10 cellular contexts compared by ENCODE assay signal in genomic region chr3:10195692-10196091, GRCh38. TPM values are rescaled to one million over a fixed set of nuclear protein-coding genes. Genes with fewer than 3 reads are reported as not detected.
DNase-seq lines count a peak whose midpoint lies in the region; ATAC-seq, FAIRE-seq and TF ChIP-seq lines count a peak whose summit lies in the region.
"Had no signal": no experiment of that assay in that cellular context is flagged by ENCODE, and none has a peak within 500 bp of the region (broad histone marks: within the 10 kb centered on the region; RNA-seq: fewer than 3 reads in every experiment).

No MANE protein-coding gene starts in this region.

- BruUV-seq in Panc1 (replicated peaks; lab: Mats Ljungman, UMichigan) = no TSS peak

- no peak overlapping the region for H3K23ac ChIP-seq in H1 (ENCODE audit: insufficient read length)

- no peak overlapping the region for H3K4me3 ChIP-seq in CD4-positive, alpha-beta memory T cell (ENCODE audit: low read length in 2 of 2)
- H3K4me3 ChIP-seq in Panc1 (ENCODE audit: low read depth in 2 of 2, low read length in 2 of 2) (no peak overlapping the region), H1 (ENCODE audit: extremely low read depth in 1 of 4, insufficient read depth in 2 of 4, low read depth in 3 of 4, low read length in 4 of 4) (no peak overlapping the region), skeletal muscle tissue (ENCODE audit: low read length in 3 of 3) (peak overlapping the region in 1 of 3 donors; percentile 19)

- H2AK5ac ChIP-seq in H1 (ENCODE audit: low read depth, low read length) = no peak overlapping the region

- H3K4me2 ChIP-seq in H1 (ENCODE audit: insufficient read depth in 1 of 2, low read depth in 2 of 2, low read length in 2 of 2) = no peak overlapping the region

- peaks cover 2 to 8% of the 10 kb centered on the region in 2 donors for H3K36me3 Mint-ChIP-seq in CD4-positive, alpha-beta memory T cell

- H3K9ac ChIP-seq in H1 (replicated peaks in 1 of 4; ENCODE audit: extremely low read depth in 1 of 4, low read depth in 3 of 4, low read length in 3 of 4) (no peak overlapping the region), skeletal muscle tissue (ENCODE audit: low read depth in 1 of 3, low read length in 3 of 3) (peak overlapping the region in 2 of 3 donors; percentile 25 to 64)

- peak overlapping the region; percentile 98 to 100 (median 99) for H3K27ac Mint-ChIP-seq in CD4-positive, alpha-beta memory T cell
- H3K27ac Mint-ChIP-seq: endodermal cell had no signal

- H3K36me3 ChIP-seq in CD4-positive, alpha-beta memory T cell (ENCODE audit: insufficient read depth, low read length) = no peaks in the 10 kb centered on the region
- H3K36me3 ChIP-seq in Panc1 (ENCODE audit: control insufficient read depth, insufficient read depth, low read length) = no peaks in the 10 kb centered on the region
- no peaks in the 10 kb centered on the region for H3K36me3 ChIP-seq in H1 (ENCODE audit: control insufficient read depth in 2 of 4, insufficient read depth in 4 of 4, low read length in 3 of 4)
- H3K36me3 ChIP-seq in skeletal muscle tissue (ENCODE audit: control insufficient read depth in 3 of 3, insufficient read depth in 3 of 3, low read length in 3 of 3) = peaks cover 0 to 6% (median 0%) of the 10 kb centered on the region in 3 donors

- no peaks in the 10 kb centered on the region for H3K9me3 Mint-ChIP-seq in CD4-positive, alpha-beta memory T cell
- H3K9me3 Mint-ChIP-seq: endodermal cell had no signal

- in situ Hi-C loops in Panc1 (cut with HindIII; ENCODE audit: low pct_unique_long_range_greater_than_20kb, low sequenced_read_pairs) = no loop called here

- H3K27me3 ChIP-seq in CD4-positive, alpha-beta memory T cell (ENCODE audit: insufficient read depth, low read length) = no peaks in the 10 kb centered on the region
- H3K27me3 ChIP-seq in Panc1 (ENCODE audit: control insufficient read depth, insufficient read depth, low read length) (no peaks in the 10 kb centered on the region), H1 (replicated peaks in 1 of 4; ENCODE audit: control insufficient read depth in 3 of 4, extremely low read depth in 1 of 4, insufficient read depth in 3 of 4, low read length in 3 of 4) (no peaks in the 10 kb centered on the region), skeletal muscle tissue (ENCODE audit: control insufficient read depth in 3 of 3, insufficient read depth in 3 of 3, low read length in 3 of 3) (no peaks in the 10 kb centered on the region)

- H3K9me3 ChIP-seq in CD4-positive, alpha-beta memory T cell (ENCODE audit: control insufficient read depth in 1 of 2, low read length in 2 of 2) = no peaks in the 10 kb centered on the region
- H3K9me3 ChIP-seq in Panc1 (ENCODE audit: control insufficient read depth, insufficient read depth, low read depth, low read length) = no peaks in the 10 kb centered on the region
- H3K9me3 ChIP-seq in H1 (ENCODE audit: insufficient read depth in 2 of 2, low read depth in 1 of 2, low read length in 1 of 2) = no peaks in the 10 kb centered on the region
- no peaks in the 10 kb centered on the region for H3K9me3 ChIP-seq in skeletal muscle tissue (ENCODE audit: control insufficient read depth in 3 of 3, low read length in 3 of 3)

- CTCF ChIA-PET in CD4-positive, alpha-beta memory T cell (lab: Charles Lee; ENCODE audit: partially characterized antibody) = interaction anchor here (2.0 to 2.7 kb wide), 3 partner anchors 10 to 32 kb away, joined by 4 to 14 read pairs (median 7); no protein-coding TSS in a partner anchor
- CTCF ChIA-PET in Panc1 (lab: Charles Lee) = no interaction called here
- CTCF ChIA-PET in H1 (lab: Charles Lee; ENCODE audit: partially characterized antibody) = interaction anchor here (1.2 to 6.3 kb wide), 5 partner anchors 10 to 144 kb away, joined by 3 to 38 read pairs (median 9); partner anchors contain the start of gene IRAK2

- no peak overlapping the region for H2AFZ ChIP-seq in H1 (ENCODE audit: low read length)

- H3K79me1 ChIP-seq in H1 (ENCODE audit: low read depth, low read length) = no peaks in the 10 kb centered on the region

- no peaks in the 10 kb centered on the region for H4K20me1 ChIP-seq in H1 (replicated peaks in 1 of 2; ENCODE audit: control insufficient read depth in 1 of 2, insufficient read depth in 2 of 2, low read length in 2 of 2)

- no peak overlapping the region for H3K56ac ChIP-seq in H1 (replicated peaks; ENCODE audit: insufficient read length, low read depth, low read length)

- H4K91ac ChIP-seq in H1 (replicated peaks; ENCODE audit: insufficient read length, low read length) = no peak overlapping the region

- peaks cover 2% of the 10 kb centered on the region; the same call in 1 of the 2 replicates for H3K23me2 ChIP-seq in H1 (ENCODE audit: low read depth, low read length)

- no peak overlapping the region for H2BK5ac ChIP-seq in H1 (ENCODE audit: low read depth, low read length)

- intact Hi-C loops in CD4-positive, alpha-beta memory T cell (cut with micrococcal nuclease) = loop anchor here (2.0 kb wide), 1 partner anchor 31 kb away; the partner anchor contains the start of gene IRAK2
- intact Hi-C loops in Panc1 (cut with micrococcal nuclease; ENCODE audit: unreplicated experiment) = no loop called here

- FAIRE-seq in H1 (lab: Jason Lieb, UNC) = no peak

- H3K14ac ChIP-seq in H1 (ENCODE audit: insufficient read length) = no peak overlapping the region

- H2BK120ac ChIP-seq in H1 (replicated peaks; ENCODE audit: low read depth, low read length) = no peak overlapping the region

- H3K4me1 Mint-ChIP-seq in CD4-positive, alpha-beta memory T cell = peaks cover 62 to 91% (median 76%) of the 10 kb centered on the region in 4 donors

- POLR2A ChIA-PET in CD4-positive, alpha-beta memory T cell (lab: Charles Lee; ENCODE audit: partially characterized antibody) = interaction anchor here (1.2 to 9.0 kb wide), 6 partner anchors 10 to 53 kb away, joined by 4 to 80 read pairs (median 22); partner anchors contain the start of genes IRAK2, TATDN2 and VHL
- POLR2A ChIA-PET in Panc1 (lab: Charles Lee) (no interaction called here), H1 (lab: Charles Lee; ENCODE audit: partially characterized antibody) (interaction anchor here (1.3 kb wide), 1 partner anchor 52 kb away, joined by 3 read pairs; the partner anchor contains the start of gene TATDN2)

- H4K8ac ChIP-seq in H1 (ENCODE audit: extremely low read depth, insufficient read depth, low read length) = peak overlapping the region; percentile 45; the same call in 1 of the 2 replicates

- no peak overlapping the region for H3K18ac ChIP-seq in H1 (ENCODE audit: extremely low read depth, low read length)

- TF ChIP-seq EP300 in H1 (IDR thresholded peaks at IDR 0.05; ENCODE audit: borderline replicate concordance in 1 of 2, low read depth in 2 of 2, low read length in 2 of 2) = no peak

- no peak overlapping the region for H2BK20ac ChIP-seq in H1 (ENCODE audit: low read length)

- H3K79me2 ChIP-seq in H1 (ENCODE audit: control insufficient read depth in 1 of 2, insufficient read depth in 2 of 2, low read length in 2 of 2) = no peaks in the 10 kb centered on the region

- H3K4me1 ChIP-seq in CD4-positive, alpha-beta memory T cell (ENCODE audit: insufficient read depth, low read length) = peaks cover 96% of the 10 kb centered on the region
- H3K4me1 ChIP-seq in Panc1 (ENCODE audit: control insufficient read depth, insufficient read depth, low read length) = peaks cover 78% of the 10 kb centered on the region
- peaks cover 0 to 7% (median 0%) of the 10 kb centered on the region in 4 experiments; a peak in 1 of 7 replicates for H3K4me1 ChIP-seq in H1 (replicated peaks in 1 of 4; ENCODE audit: control insufficient read depth in 3 of 4, insufficient read depth in 4 of 4, low read length in 3 of 4)
- H3K4me1 ChIP-seq in skeletal muscle tissue (ENCODE audit: control insufficient read depth in 3 of 3, insufficient read depth in 3 of 3, low read length in 3 of 3) = peaks cover 46 to 76% (median 65%) of the 10 kb centered on the region in 3 donors

- H3K27me3 Mint-ChIP-seq in CD4-positive, alpha-beta memory T cell = no peaks in the 10 kb centered on the region

- peak overlapping the region in 6 of 8 donors; percentile 3 to 89 (median 84) for H3K4me3 Mint-ChIP-seq in CD4-positive, alpha-beta memory T cell
- H3K4me3 Mint-ChIP-seq: endodermal cell had no signal

- no peak overlapping the region for H4K5ac ChIP-seq in H1 (ENCODE audit: insufficient read length, low read depth, low read length)

- no peak for TF ChIP-seq RAD21 in H1 (IDR thresholded peaks at IDR 0.05 in 1 of 2, conservative IDR thresholded peaks at IDR 0.05 in 1 of 2; ENCODE audit: low read depth in 2 of 2, low read length in 2 of 2)

- H3K4ac ChIP-seq in H1 (replicated peaks; ENCODE audit: insufficient read length, low read depth, low read length) = no peak overlapping the region

- ATAC-seq in Panc1 = no peak
- no peak for ATAC-seq in HG02759 (IDR thresholded peaks at IDR 0.05; ENCODE audit: unreplicated experiment)
- no peak for ATAC-seq in GM18907 (IDR thresholded peaks at IDR 0.05; ENCODE audit: unreplicated experiment)
- no peak for ATAC-seq in HG03097 (IDR thresholded peaks at IDR 0.05; ENCODE audit: low FRiP score, unreplicated experiment)

- H2BK12ac ChIP-seq in H1 (ENCODE audit: low read depth, low read length) = no peak overlapping the region

- TF ChIP-seq POLR2A in H1 (IDR thresholded peaks at IDR 0.05; ENCODE audit: control extremely low read depth in 1 of 2, low read depth in 2 of 2, low read length in 2 of 2) = no peak

- no peak for DNase-seq in CD4-positive, alpha-beta memory T cell
- DNase-seq in Panc1 (ENCODE audit: low read depth, low spot score) (no peak), H1 (ENCODE audit: low read depth in 1 of 2, low spot score in 2 of 2) (no peak), AML-193 (lab: John Stamatoyannopoulos, UW) (no peak)
- DNase-seq: endodermal cell, NCI-H2081 treated with DMSO at 0.1 percent for 48 hours had no signal

- peak overlapping the region; percentile 81; the same call in 1 of the 2 replicates for H2BK15ac ChIP-seq in H1 (ENCODE audit: low read length)

- H3K27ac ChIP-seq in CD4-positive, alpha-beta memory T cell (ENCODE audit: low read depth, low read length) = peak overlapping the region; percentile 87
- H3K27ac ChIP-seq in Panc1 (ENCODE audit: low read length) (peak overlapping the region; percentile 93), H1 (ENCODE audit: low read depth, low read length) (no peak overlapping the region), skeletal muscle tissue (ENCODE audit: low read depth, low read length) (peak overlapping the region; percentile 97)

- TF ChIP-seq CTCF in Panc1 (IDR thresholded peaks at IDR 0.05) (no peak), H1 (IDR thresholded peaks at IDR 0.05; ENCODE audit: control extremely low read depth in 1 of 3, insufficient read depth in 1 of 3, low read depth in 1 of 3, low read length in 3 of 3) (no peak)

- WGBS in H1 (ENCODE audit: extremely low coverage in 1 of 2, insufficient coverage in 1 of 2, insufficient read length in 1 of 2, insufficient replicate concordance in 2 of 2, low coverage in 1 of 2, low lambda C conversion rate in 2 of 2, missing lambda C conversion rate in 1 of 2), 2 experiments = 89% methylated on average over 8 of the region's 8 CpGs; no CpG with 5 or more reads in 1 of the 2 experiments

RNA-seq across cellular contexts. Expression of gene IRAK2, which starts 31.0 kb away (rescaled TPM):
- 1 to 10 TPM; 4.8 to 5.3 TPM for total RNA-seq in CD4-positive, alpha-beta memory T cell
- 1 to 10 TPM; 4.4 to 5.8 TPM for polyA plus RNA-seq in CD4-positive, alpha-beta memory T cell
- total RNA-seq in Panc1 (2021; ENCODE audit: unreplicated experiment) (25.1 TPM), skeletal muscle tissue (1.6 TPM)
- polyA plus RNA-seq in Panc1 (2012; ENCODE audit: insufficient read length) = 15.8 TPM
- 1.3 and 1.5 TPM in 2 replicates for total RNA-seq in H1 (2021; fragmentation: NEBNext Ultra II Directional; extraction: Animal tissue kit (Norgen Biotek cat#: 25700))
- polyA plus RNA-seq in H1 (2011; rRNA removed) = 1.5 TPM in 2 replicates
- 1.4 TPM for polyA plus RNA-seq in H1 (2011; cell fraction: cytosol; rRNA removed)
- 1.4 TPM for polyA plus RNA-seq in H1 (2011; cell fraction: nucleus; rRNA removed)
- polyA plus RNA-seq in H1 (2012, experiment 1 of 2) = 0.84 to 1.4 TPM (median 0.98 TPM) in 4 replicates
- 0.89 TPM for polyA plus RNA-seq in H1 (2012, experiment 2 of 2)
- 0.61 TPM for polyA plus RNA-seq in H1 (2013, experiment 1 of 2)
- polyA plus RNA-seq in H1 (2013, experiment 2 of 2) = 0.53 TPM
- 1.2 and 1.5 TPM in 2 replicates for polyA minus RNA-seq in H1 (2011; rRNA and poly(A)+ RNA removed)
- 1.1 TPM for polyA minus RNA-seq in H1 (2011; cell fraction: cytosol; rRNA and poly(A)+ RNA removed)
- 1.3 TPM for polyA minus RNA-seq in H1 (2011; cell fraction: nucleus; rRNA and poly(A)+ RNA removed)

RNA-seq across cellular contexts. Expression of gene TATDN2, which starts 52.6 kb away (rescaled TPM):
- 10 to 100 TPM; 76.1 to 79.3 TPM for total RNA-seq in CD4-positive, alpha-beta memory T cell
- 10 to 100 TPM in 1 of 2 donors, 1 to 10 TPM in 1; 8.4 to 20.1 TPM for polyA plus RNA-seq in CD4-positive, alpha-beta memory T cell
- total RNA-seq in Panc1 (2021; ENCODE audit: unreplicated experiment) = 30.4 TPM
- polyA plus RNA-seq in Panc1 (2012; ENCODE audit: insufficient read length) = 19.4 TPM
- 34.8 and 35.3 TPM in 2 replicates for total RNA-seq in H1 (2021; fragmentation: NEBNext Ultra II Directional; extraction: Animal tissue kit (Norgen Biotek cat#: 25700))
- 12.1 and 12.3 TPM in 2 replicates for polyA plus RNA-seq in H1 (2011; rRNA removed)
- polyA plus RNA-seq in H1 (2011; cell fraction: cytosol; rRNA removed) = 11.5 TPM
- polyA plus RNA-seq in H1 (2011; cell fraction: nucleus; rRNA removed) = 17.6 TPM
- polyA plus RNA-seq in H1 (2012, experiment 1 of 2) = 21.3 to 23.2 TPM (median 21.9 TPM) in 4 replicates
- 18.4 TPM for polyA plus RNA-seq in H1 (2012, experiment 2 of 2)
- polyA plus RNA-seq in H1 (2013, experiment 1 of 2) = 14.6 TPM
- polyA plus RNA-seq in H1 (2013, experiment 2 of 2) = 15.0 TPM
- 39.2 and 40.9 TPM in 2 replicates for polyA minus RNA-seq in H1 (2011; rRNA and poly(A)+ RNA removed)
- 13.6 TPM for polyA minus RNA-seq in H1 (2011; cell fraction: cytosol; rRNA and poly(A)+ RNA removed)
- 36.3 TPM for polyA minus RNA-seq in H1 (2011; cell fraction: nucleus; rRNA and poly(A)+ RNA removed)
- 13.6 TPM for total RNA-seq in skeletal muscle tissue

RNA-seq across cellular contexts. Expression of gene VHL, which starts 54.1 kb away (rescaled TPM):
- total RNA-seq in CD4-positive, alpha-beta memory T cell = 10 to 100 TPM; 73.7 to 75.9 TPM
- polyA plus RNA-seq in CD4-positive, alpha-beta memory T cell = 10 to 100 TPM in 1 of 2 donors, 1 to 10 TPM in 1; 2.0 to 29.9 TPM
- total RNA-seq in Panc1 (2021; ENCODE audit: unreplicated experiment) (47.1 TPM), skeletal muscle tissue (35.0 TPM)
- polyA plus RNA-seq in Panc1 (2012; ENCODE audit: insufficient read length) = 28.1 TPM
- 51.5 and 53.7 TPM in 2 replicates for total RNA-seq in H1 (2021; fragmentation: NEBNext Ultra II Directional; extraction: Animal tissue kit (Norgen Biotek cat#: 25700))
- 14.0 and 14.5 TPM in 2 replicates for polyA plus RNA-seq in H1 (2011; rRNA removed)
- polyA plus RNA-seq in H1 (2011; cell fraction: cytosol; rRNA removed) = 25.2 TPM
- 16.0 TPM for polyA plus RNA-seq in H1 (2011; cell fraction: nucleus; rRNA removed)
- 38.1 to 42.1 TPM (median 41.5 TPM) in 4 replicates for polyA plus RNA-seq in H1 (2012, experiment 1 of 2)
- 20.8 TPM for polyA plus RNA-seq in H1 (2012, experiment 2 of 2)
- 34.7 TPM for polyA plus RNA-seq in H1 (2013, experiment 1 of 2)
- 30.5 TPM for polyA plus RNA-seq in H1 (2013, experiment 2 of 2)
- polyA minus RNA-seq in H1 (2011; rRNA and poly(A)+ RNA removed) = 21.4 and 21.5 TPM in 2 replicates
- polyA minus RNA-seq in H1 (2011; cell fraction: cytosol; rRNA and poly(A)+ RNA removed) = 15.8 TPM
- polyA minus RNA-seq in H1 (2011; cell fraction: nucleus; rRNA and poly(A)+ RNA removed) = 11.5 TPM

Comparison
In these comparisons a context has a peak if more than half of its experiments do, and no peak if none do; other contexts are left out.
1. H3K9ac ChIP-seq: peak in skeletal muscle tissue (2 of 3); none in H1 (0 of 4).